In genomic region chr1:77516106-77516505, GRCh38 we compare ENCODE assay signal across 15 cellular contexts.
"Had no signal": no experiment of that assay in that cellular context is flagged by ENCODE, and none has a peak within 500 bp of the region (broad histone marks: within the 10 kb centered on the region; RNA-seq: fewer than 3 reads in every experiment).

No MANE protein-coding gene starts in this region.

- FAIRE-seq: keratinocyte had no signal

- ATAC-seq: psoas muscle had no signal

- H3K4me3 Mint-ChIP-seq: activated CD4-positive, alpha-beta T cell treated with anti-CD3 and anti-CD28 coated beads, Interleukin-2, amount 10 ng/mL, durations not matched to agents 24 days and 14 days; endodermal cell; memory B cell; natural killer cell treated with Interleukin-12 subunit alpha and Interleukin-12 subunit beta and Interleukin-15 and Interleukin-18, amount 100 ng/mL, for 72 hours had no signal

- H3K9me3 ChIP-seq: psoas muscle, right lobe of liver, thyroid gland, vagina had no signal

- H3K4me1 ChIP-seq: psoas muscle, right lobe of liver had no signal

- H3K27me3 Mint-ChIP-seq: activated CD4-positive, alpha-beta T cell treated with anti-CD3 and anti-CD28 coated beads, Interleukin-2, amount 10 ng/mL, durations not matched to agents 24 days and 14 days; natural killer cell treated with Interleukin-12 subunit alpha and Interleukin-12 subunit beta and Interleukin-15 and Interleukin-18, amount 100 ng/mL, for 72 hours had no signal

- H3K27ac ChIP-seq: psoas muscle, right lobe of liver, thyroid gland had no signal

- H2AFZ ChIP-seq: hepatocyte had no signal

- DNase-seq: activated CD4-positive, alpha-beta T cell treated with anti-CD3 and anti-CD28 coated beads, Interleukin-2, amount 10 ng/mL, durations not matched to agents 24 days and 14 days; activated CD4-positive, CD25-positive, alpha-beta regulatory T cell; activated CD8-positive, alpha-beta memory T cell treated with anti-CD3 and anti-CD28 coated beads for 24 hours; activated naive CD4-positive, alpha-beta T cell; aorta; psoas muscle; right lobe of liver; spleen; thyroid gland had no signal

- H3K27ac Mint-ChIP-seq: activated CD4-positive, alpha-beta T cell treated with anti-CD3 and anti-CD28 coated beads, Interleukin-2, amount 10 ng/mL, durations not matched to agents 24 days and 14 days; memory B cell; natural killer cell treated with Interleukin-12 subunit alpha and Interleukin-12 subunit beta and Interleukin-15 and Interleukin-18, amount 100 ng/mL, for 72 hours had no signal

- H3K4me3 ChIP-seq: hepatocyte, psoas muscle, right lobe of liver, spleen, thyroid gland, vagina had no signal

- H3K36me3 ChIP-seq: right lobe of liver, spleen, thyroid gland, vagina had no signal

- H3K9me3 Mint-ChIP-seq: endodermal cell; natural killer cell treated with Interleukin-12 subunit alpha and Interleukin-12 subunit beta and Interleukin-15 and Interleukin-18, amount 100 ng/mL, for 72 hours had no signal

- H3K79me2 ChIP-seq: hepatocyte had no signal

- H3K27me3 ChIP-seq: hepatocyte, right lobe of liver, spleen, thyroid gland, vagina had no signal

- H3K4me1 Mint-ChIP-seq: activated CD4-positive, alpha-beta T cell treated with anti-CD3 and anti-CD28 coated beads, Interleukin-2, amount 10 ng/mL, durations not matched to agents 24 days and 14 days; memory B cell had no signal
